10 cellular contexts compared by ENCODE assay signal in genomic region chr16:3074860-3075545, GRCh38. TPM values are rescaled to one million over a fixed set of nuclear protein-coding genes. Genes with fewer than 3 reads are reported as not detected.
DNase-seq lines count a peak whose midpoint lies in the region; ATAC-seq lines count a peak whose summit lies in the region.
"Had no signal": no experiment of that assay in that cellular context is flagged by ENCODE, and none has a peak within 500 bp of the region (broad histone marks: within the 10 kb centered on the region; RNA-seq: fewer than 3 reads in every experiment).

No MANE protein-coding gene starts in this region.

- DNase-seq in activated CD4-positive, alpha-beta memory T cell treated with anti-CD3 and anti-CD28 coated beads for 36 hours = peak; percentile 94
- DNase-seq in left colon (peak; percentile 46 to 55), HAP-1 (ENCODE audit: low spot score in 2 of 2) (no peak), NCI-H146 treated with DMSO at 0.1 percent for 48 hours (lab: John Stamatoyannopoulos, UW; ENCODE audit: unreplicated experiment) (no peak), DMS114 treated with DMSO at 0.1 percent for 48 hours (lab: John Stamatoyannopoulos, UW; ENCODE audit: unreplicated experiment) (no peak)

- peaks cover 35% of the 10 kb centered on the region for H3K27me3 ChIP-seq in HAP-1 (ENCODE audit: low read depth)

- H3K36me3 Mint-ChIP-seq in activated CD4-positive, alpha-beta memory T cell treated with anti-CD3 and anti-CD28 coated beads for 36 hours = peaks cover 24% of the 10 kb centered on the region

- H3K27ac Mint-ChIP-seq in activated CD4-positive, alpha-beta memory T cell treated with anti-CD3 and anti-CD28 coated beads for 36 hours = peak overlapping the region; percentile 99

- H3K4me1 ChIP-seq in HAP-1 = no peaks in the 10 kb centered on the region

- no peaks in the 10 kb centered on the region for H3K9me3 ChIP-seq in HAP-1

- H3K4me1 Mint-ChIP-seq in activated CD4-positive, alpha-beta memory T cell treated with anti-CD3 and anti-CD28 coated beads for 36 hours (ENCODE audit: low read depth) = peaks cover 89% of the 10 kb centered on the region

- peak overlapping the region; percentile 78 for H3K4me3 Mint-ChIP-seq in activated CD4-positive, alpha-beta memory T cell treated with anti-CD3 and anti-CD28 coated beads for 36 hours

- ATAC-seq in GM18873 (IDR thresholded peaks at IDR 0.05; ENCODE audit: low FRiP score, unreplicated experiment) (peak; percentile 61), HG03442 (IDR thresholded peaks at IDR 0.05; ENCODE audit: unreplicated experiment) (peak; percentile 72), left colon (peak; percentile 33), HG03025 (IDR thresholded peaks at IDR 0.05; ENCODE audit: low FRiP score, unreplicated experiment) (no peak)

- in situ Hi-C loops in HAP-1 (cut with MboI; ENCODE audit: low sequenced_read_pairs) = no loop called here

- H3K4me3 ChIP-seq in HAP-1 = no peak overlapping the region

- POLR2A ChIA-PET in activated CD4-positive, alpha-beta memory T cell treated with anti-CD3 and anti-CD28 coated beads for 36 hours (lab: Charles Lee) = interaction anchor here (0.9 to 4.7 kb wide), 10 partner anchors 9 to 84 kb away, joined by 3 to 89 read pairs (median 6); partner anchors contain the start of genes IL32 and ZNF213

- no peaks in the 10 kb centered on the region for H3K36me3 ChIP-seq in HAP-1 (replicated peaks)

- CTCF ChIA-PET in activated CD4-positive, alpha-beta memory T cell treated with anti-CD3 and anti-CD28 coated beads for 36 hours (lab: Charles Lee) = interaction anchor here (1.1 to 5.5 kb wide), 10 partner anchors 9 to 54 kb away, joined by 3 to 31 read pairs (median 4); partner anchors contain the start of gene IL32

- intact Hi-C loops in activated CD4-positive, alpha-beta memory T cell treated with anti-CD3 and anti-CD28 coated beads for 36 hours (cut with micrococcal nuclease) = loop anchor here (1.0 to 2.0 kb wide), 3 partner anchors 10 to 19 kb away; partner anchors contain the start of gene IL32
- intact Hi-C loops in left colon (cut with DNase I, micrococcal nuclease) = no loop called here

- peaks cover 13% of the 10 kb centered on the region for H3K9me3 Mint-ChIP-seq in activated CD4-positive, alpha-beta memory T cell treated with anti-CD3 and anti-CD28 coated beads for 36 hours

- H3K27me3 Mint-ChIP-seq in activated CD4-positive, alpha-beta memory T cell treated with anti-CD3 and anti-CD28 coated beads for 36 hours = no peaks in the 10 kb centered on the region

RNA-seq across cellular contexts. Expression of gene IL32, which starts 9.6 kb away (rescaled TPM):
- 1,000 to 10,000 TPM; 2,504 to 2,532 TPM for total RNA-seq in activated CD4-positive, alpha-beta memory T cell treated with anti-CD3 and anti-CD28 coated beads for 36 hours
- 100 to 1,000 TPM; 265 to 865 TPM for total RNA-seq in left colon

RNA-seq across cellular contexts. Expression of gene ZSCAN10, which starts 24.1 kb away (rescaled TPM):
- total RNA-seq in activated CD4-positive, alpha-beta memory T cell treated with anti-CD3 and anti-CD28 coated beads for 36 hours = under 1 TPM in 1 of 2 experiments, not detected in 1; 0.19 TPM
- not detected for total RNA-seq in left colon
- total RNA-seq: glomerular endothelial cell, HT1080 had no signal

RNA-seq across cellular contexts. Expression of gene MMP25, which starts 28.6 kb away (rescaled TPM):
- 1 to 10 TPM; 2.2 TPM for total RNA-seq in activated CD4-positive, alpha-beta memory T cell treated with anti-CD3 and anti-CD28 coated beads for 36 hours
- 1 to 10 TPM in 1 of 2 donors, under 1 TPM in 1; 0.70 to 1.1 TPM for total RNA-seq in left colon

RNA-seq across cellular contexts. Expression of gene ZNF205, which starts 37.4 kb away (rescaled TPM):
- total RNA-seq in activated CD4-positive, alpha-beta memory T cell treated with anti-CD3 and anti-CD28 coated beads for 36 hours = under 1 TPM in 1 of 2 experiments, not detected in 1; 0.21 TPM
- 1 to 10 TPM; 8.2 to 9.6 TPM for total RNA-seq in left colon

RNA-seq across cellular contexts. Expression of gene BICDL2, which starts 38.3 kb away (rescaled TPM):
- total RNA-seq in activated CD4-positive, alpha-beta memory T cell treated with anti-CD3 and anti-CD28 coated beads for 36 hours = under 1 TPM; 0.40 to 0.46 TPM
- total RNA-seq in left colon = 100 to 1,000 TPM in 1 of 2 donors, 10 to 100 TPM in 1; 91.8 to 107 TPM
- total RNA-seq: glomerular endothelial cell, HT1080 had no signal

Comparison
In these comparisons a context has a peak if more than half of its experiments do, and no peak if none do; other contexts are left out.
1. DNase-seq: peak in activated CD4-positive, alpha-beta memory T cell treated with anti-CD3 and anti-CD28 coated beads for 36 hours (single experiment) and left colon (2 of 2); none in HAP-1 (0 of 2), NCI-H146 treated with DMSO at 0.1 percent for 48 hours (single experiment) and DMS114 treated with DMSO at 0.1 percent for 48 hours (single experiment).